In the genomic region with DNA sequence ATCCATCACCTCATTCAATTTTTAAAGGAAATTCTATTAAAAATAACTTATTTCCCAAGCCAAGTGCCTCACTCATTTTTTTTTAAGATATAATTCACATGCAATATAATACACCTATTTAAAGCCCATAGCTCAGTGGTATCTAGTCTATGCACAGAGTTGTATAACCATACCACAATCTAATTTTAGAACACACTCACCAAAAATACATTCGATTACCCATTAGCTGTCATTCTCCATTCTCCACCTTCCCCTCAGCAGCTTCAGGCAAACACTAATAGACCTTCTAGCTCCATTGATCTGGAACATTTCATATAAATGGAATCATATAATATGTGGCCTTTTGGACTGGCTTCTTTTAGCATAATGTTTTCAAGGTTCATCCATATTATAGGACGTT, we compare ENCODE assay signal across 19 cellular contexts. TPM values are rescaled to one million over a fixed set of nuclear protein-coding genes. Genes with fewer than 3 reads are reported as not detected.
DNase-seq lines count a peak whose midpoint lies in the region; ATAC-seq, FAIRE-seq and TF ChIP-seq lines count a peak whose summit lies in the region.
"Had no signal": no experiment of that assay in that cellular context is flagged by ENCODE, and none has a peak within 500 bp of the region (broad histone marks: within the 10 kb centered on the region; RNA-seq: fewer than 3 reads in every experiment).

No MANE protein-coding gene starts in this region.

- no peak overlapping the region for H4K5ac ChIP-seq in H9 (ENCODE audit: insufficient read length, low read depth, low read length)

- no peak overlapping the region for H3T11ph ChIP-seq in H9 (ENCODE audit: low read length)

- intact Hi-C loops in mammary epithelial cell (cut with micrococcal nuclease) (no loop called here), breast epithelium (cut with DNase I; ENCODE audit: low total_unique reads) (no loop called here), activated B cell treated with CpG ODN at 0.5 μM for 24 hours (cut with micrococcal nuclease) (no loop called here), Right ventricle myocardium inferior (cut with DNase I) (no loop called here)

- H3K4me1 ChIP-seq in mammary epithelial cell (ENCODE audit: insufficient read depth, low read length) (peaks cover 27% of the 10 kb centered on the region), breast epithelium (peaks cover 0 to under 1% of the 10 kb centered on the region in 2 donors), H9 (ENCODE audit: insufficient read depth, low read length) (peaks cover 2% of the 10 kb centered on the region; the same call in 1 of the 2 replicates)

- no peak overlapping the region for H4K91ac ChIP-seq in H9 (ENCODE audit: insufficient read length, low read depth, low read length)

- BruUV-seq in mammary epithelial cell (replicated peaks; lab: Mats Ljungman, UMichigan) = no TSS peak

- no peak overlapping the region for H2BK12ac ChIP-seq in H9 (ENCODE audit: insufficient read length, low read depth, low read length)

- no peaks in the 10 kb centered on the region for H3K23me2 ChIP-seq in H9 (ENCODE audit: insufficient read length, low read depth, low read length, poor library complexity, severe bottlenecking)

- no peak for DNase-seq in mammary epithelial cell
- no peak for DNase-seq in breast epithelium (ENCODE audit: low spot score in 2 of 2)
- DNase-seq in activated B cell treated with CpG ODN at 0.5 μM for 24 hours = no peak
- no peak for DNase-seq in Right ventricle myocardium inferior (ENCODE audit: missing footprints)
- DNase-seq in D721Med (ENCODE audit: insufficient read length, low spot score) = no peak
- DNase-seq in natural killer cell treated with Interleukin-12 subunit alpha and Interleukin-12 subunit beta and Interleukin-15 and Interleukin-18, amount 100 ng/mL, for 72 hours (ENCODE audit: low spot score) = no peak
- no peak for DNase-seq in H9
- DNase-seq: CD4-positive, alpha-beta memory T cell; DMS79; MV-4-11; NCI-H1436; NCI-H2029 treated with DMSO at 0.1 percent for 48 hours; NCI-H748 treated with DMSO at 0.1 percent for 48 hours; PC-3 had no signal

- peaks cover 6% of the 10 kb centered on the region for H3K9me3 Mint-ChIP-seq in activated B cell treated with CpG ODN at 0.5 μM for 24 hours
- H3K9me3 Mint-ChIP-seq in natural killer cell treated with Interleukin-12 subunit alpha and Interleukin-12 subunit beta and Interleukin-15 and Interleukin-18, amount 100 ng/mL, for 72 hours = peaks cover 4% of the 10 kb centered on the region
- H3K9me3 Mint-ChIP-seq in H9 = peaks cover 4 to 6% of the 10 kb centered on the region in 2 experiments; a peak in 3 of 5 replicates

- no peaks in the 10 kb centered on the region for H3K27me3 ChIP-seq in mammary epithelial cell (ENCODE audit: insufficient read depth, low read length)
- no peaks in the 10 kb centered on the region for H3K27me3 ChIP-seq in breast epithelium
- H3K27me3 ChIP-seq in H9 (ENCODE audit: insufficient read depth, low read length) = no peaks in the 10 kb centered on the region
- H3K27me3 ChIP-seq: SJSA1 had no signal

- H3K9me3 ChIP-seq in mammary epithelial cell (replicated peaks; ENCODE audit: insufficient read depth, low read length) (no peaks in the 10 kb centered on the region), breast epithelium (no peaks in the 10 kb centered on the region), H9 (ENCODE audit: control insufficient read depth, low read depth, low read length) (no peaks in the 10 kb centered on the region)
- H3K9me3 ChIP-seq: SJSA1 had no signal

- H4K8ac ChIP-seq in H9 (replicated peaks; ENCODE audit: insufficient read length, low read depth, low read length) = no peak overlapping the region

- no peak overlapping the region for H3K14ac ChIP-seq in H9 (ENCODE audit: insufficient read depth, low read length)

- TF ChIP-seq CTCF in mammary epithelial cell (conservative IDR thresholded peaks at IDR 0.05 in 1 of 2, IDR thresholded peaks at IDR 0.05 in 1 of 2; ENCODE audit: extremely low read depth in 1 of 2, insufficient read depth in 1 of 2, low read depth in 1 of 2, low read length in 2 of 2) = no peak
- TF ChIP-seq CTCF in breast epithelium (IDR thresholded peaks at IDR 0.05) = no peak
- TF ChIP-seq CTCF in activated B cell treated with CpG ODN at 0.5 μM for 24 hours (IDR thresholded peaks at IDR 0.05) = no peak
- no peak for TF ChIP-seq CTCF in D721Med (IDR thresholded peaks at IDR 0.05; ENCODE audit: insufficient read depth, missing control alignments)
- no peak for TF ChIP-seq CTCF in H9 (conservative IDR thresholded peaks at IDR 0.05)

- CTCF ChIA-PET in mammary epithelial cell (lab: Charles Lee; ENCODE audit: low non-redundant PET) = no interaction called here
- CTCF ChIA-PET in activated B cell treated with CpG ODN at 0.5 μM for 24 hours (lab: Charles Lee) = no interaction called here

- H2BK20ac ChIP-seq in H9 (ENCODE audit: low read depth, low read length, poor library complexity, severe bottlenecking) = no peak overlapping the region

- no peak overlapping the region for H2BK120ac ChIP-seq in H9 (ENCODE audit: low read depth, low read length, poor library complexity, severe bottlenecking)

- no peak overlapping the region for H3K4ac ChIP-seq in H9 (ENCODE audit: low read depth, low read length)

- TF ChIP-seq POLR2A in breast epithelium (IDR thresholded peaks at IDR 0.05) = no peak

- peak overlapping the region; percentile 61 for H3K4me2 ChIP-seq in mammary epithelial cell (ENCODE audit: insufficient read depth, low read depth, low read length)
- no peak overlapping the region for H3K4me2 ChIP-seq in H9 (ENCODE audit: insufficient read depth, insufficient read length, low read length)

- H3K27ac ChIP-seq in mammary epithelial cell (ENCODE audit: insufficient read depth, low read depth, low read length) (peak overlapping the region; percentile 40), breast epithelium (peak overlapping the region in 1 of 2 donors; percentile 17), H9 (ENCODE audit: insufficient read length, low read depth, low read length) (no peak overlapping the region)
- H3K27ac ChIP-seq: 22Rv1, SJSA1 had no signal

- no peaks in the 10 kb centered on the region for H3K36me3 ChIP-seq in mammary epithelial cell (ENCODE audit: insufficient read depth, low read length)
- H3K36me3 ChIP-seq in breast epithelium = no peaks in the 10 kb centered on the region
- H3K36me3 ChIP-seq: SJSA1 had no signal

- no peaks in the 10 kb centered on the region for H3K79me1 ChIP-seq in H9 (ENCODE audit: insufficient read depth, low read depth, low read length, poor library complexity, severe bottlenecking)

- no peak for FAIRE-seq in D721Med (lab: Jason Lieb, UNC)

- H4K20me1 ChIP-seq in mammary epithelial cell (ENCODE audit: insufficient read depth, low read length) (no peaks in the 10 kb centered on the region), H9 (ENCODE audit: control insufficient read depth, insufficient read depth, insufficient read length) (no peaks in the 10 kb centered on the region)

- H3K56ac ChIP-seq in H9 (ENCODE audit: insufficient read length, low read depth, low read length) = no peak overlapping the region

- no peak overlapping the region for H3K23ac ChIP-seq in H9 (ENCODE audit: insufficient read length, low read depth, low read length)

- H3K4me3 Mint-ChIP-seq in activated B cell treated with CpG ODN at 0.5 μM for 24 hours = no peak overlapping the region
- no peak overlapping the region for H3K4me3 Mint-ChIP-seq in natural killer cell treated with Interleukin-12 subunit alpha and Interleukin-12 subunit beta and Interleukin-15 and Interleukin-18, amount 100 ng/mL, for 72 hours
- no peak overlapping the region for H3K4me3 Mint-ChIP-seq in H9
- H3K4me3 Mint-ChIP-seq: B cell; CD4-positive, alpha-beta memory T cell had no signal

- H3K27me3 Mint-ChIP-seq in activated B cell treated with CpG ODN at 0.5 μM for 24 hours (no peaks in the 10 kb centered on the region), H9 (ENCODE audit: low read depth) (no peaks in the 10 kb centered on the region; the same call in 1 of the 2 replicates)
- H3K27me3 Mint-ChIP-seq in natural killer cell treated with Interleukin-12 subunit alpha and Interleukin-12 subunit beta and Interleukin-15 and Interleukin-18, amount 100 ng/mL, for 72 hours = peaks cover 16 to 37% of the 10 kb centered on the region in 2 donors
- H3K27me3 Mint-ChIP-seq: B cell had no signal

- H3K4me3 ChIP-seq in mammary epithelial cell (replicated peaks in 1 of 3; ENCODE audit: insufficient read depth in 1 of 3, low read depth in 2 of 3, low read length in 3 of 3) = no peak overlapping the region
- H3K4me3 ChIP-seq in breast epithelium = no peak overlapping the region
- H3K4me3 ChIP-seq: SJSA1 had no signal

- H3K9ac ChIP-seq in mammary epithelial cell (ENCODE audit: insufficient read depth, low read length) (no peak overlapping the region), H9 (ENCODE audit: extremely low read depth, insufficient read length, low read length) (no peak overlapping the region)

- no peak overlapping the region for H2BK5ac ChIP-seq in H9 (ENCODE audit: insufficient read length, low read length)

- in situ Hi-C loops in mammary epithelial cell (cut with MboI; ENCODE audit: low sequenced_read_pairs in 2 of 2) = loop anchor here in 1 of 2 donors (25.0 kb wide), 1 partner anchor 242 kb away; a partner anchor contains a TSS

- 40% methylated on average over 2 of the region's 2 CpGs for WGBS in mammary epithelial cell (ENCODE audit: low coverage, missing lambda C conversion rate)
- 100% methylated on average over 1 of the region's 2 CpGs for WGBS in H9 (ENCODE audit: extremely low coverage, insufficient read length, low lambda C conversion rate)

- H3K79me2 ChIP-seq in mammary epithelial cell (ENCODE audit: insufficient read depth, low read length) (peaks cover 24% of the 10 kb centered on the region), H9 (ENCODE audit: insufficient read depth, low read length) (no peaks in the 10 kb centered on the region)

- POLR2A ChIA-PET in activated B cell treated with CpG ODN at 0.5 μM for 24 hours (lab: Charles Lee) = no interaction called here

- H3K18ac ChIP-seq in H9 (ENCODE audit: insufficient read length, low read depth, low read length) = no peak overlapping the region

- H3K27ac Mint-ChIP-seq in activated B cell treated with CpG ODN at 0.5 μM for 24 hours = peak overlapping the region; percentile 46
- no peak overlapping the region for H3K27ac Mint-ChIP-seq in natural killer cell treated with Interleukin-12 subunit alpha and Interleukin-12 subunit beta and Interleukin-15 and Interleukin-18, amount 100 ng/mL, for 72 hours
- H3K27ac Mint-ChIP-seq in H9 = no peak overlapping the region
- H3K27ac Mint-ChIP-seq: B cell; CD4-positive, alpha-beta memory T cell had no signal

- dilution Hi-C loops in mammary epithelial cell (cut with HindIII; ENCODE audit: low sequenced_read_pairs) = no loop called here

- H2AK5ac ChIP-seq in H9 (ENCODE audit: insufficient read length, low read length) = no peak overlapping the region

- ATAC-seq in HG03060 (IDR thresholded peaks at IDR 0.05; ENCODE audit: low read depth, unreplicated experiment) (peak; percentile 31), activated B cell treated with CpG ODN at 0.5 μM for 24 hours (ENCODE audit: low read depth) (no peak), Right ventricle myocardium inferior (no peak)
- no peak for ATAC-seq in natural killer cell treated with Interleukin-12 subunit alpha and Interleukin-12 subunit beta and Interleukin-15 and Interleukin-18, amount 100 ng/mL, for 72 hours
- ATAC-seq: HCT116, PC-3 had no signal

- peaks cover 42% of the 10 kb centered on the region for H3K4me1 Mint-ChIP-seq in activated B cell treated with CpG ODN at 0.5 μM for 24 hours
- H3K4me1 Mint-ChIP-seq in natural killer cell treated with Interleukin-12 subunit alpha and Interleukin-12 subunit beta and Interleukin-15 and Interleukin-18, amount 100 ng/mL, for 72 hours (ENCODE audit: low read depth in 2 of 2) = peaks cover 28 to 29% of the 10 kb centered on the region in 2 donors
- peaks cover 21 to 30% of the 10 kb centered on the region in 2 experiments for H3K4me1 Mint-ChIP-seq in H9

- no peak overlapping the region for H2BK15ac ChIP-seq in H9 (ENCODE audit: low read depth, low read length)

- peaks cover 3% of the 10 kb centered on the region for H3K36me3 Mint-ChIP-seq in activated B cell treated with CpG ODN at 0.5 μM for 24 hours (ENCODE audit: low read depth)
- peaks cover 4% of the 10 kb centered on the region for H3K36me3 Mint-ChIP-seq in natural killer cell treated with Interleukin-12 subunit alpha and Interleukin-12 subunit beta and Interleukin-15 and Interleukin-18, amount 100 ng/mL, for 72 hours
- H3K36me3 Mint-ChIP-seq in H9 (ENCODE audit: insufficient read depth in 1 of 3, low read depth in 3 of 3) = no peaks in the 10 kb centered on the region; a peak in 2 of 7 replicates
- H3K36me3 Mint-ChIP-seq: CD4-positive, alpha-beta memory T cell had no signal

- H2AFZ ChIP-seq in mammary epithelial cell (ENCODE audit: low read depth, low read length) (peak overlapping the region; percentile 84), H9 (ENCODE audit: low read length) (no peak overlapping the region)

RNA-seq across cellular contexts. Expression of a gene that starts 49.5 kb away (rescaled TPM):
- total RNA-seq in mammary epithelial cell (10 to 100 TPM; 12.2 to 64.3 TPM), breast epithelium (10 to 100 TPM; 23.7 to 73.6 (median 48.5) TPM), activated B cell treated with CpG ODN at 0.5 μM for 24 hours (23.4 and 23.9 TPM in 2 replicates), Right ventricle myocardium inferior (7.6 TPM), H9 (2021) (7.6 and 8.4 TPM in 2 replicates)
- 12.0 TPM for polyA plus RNA-seq in mammary epithelial cell
- polyA minus RNA-seq in mammary epithelial cell = 45.1 TPM
- 1 to 10 TPM; 2.6 to 3.5 TPM for total RNA-seq in natural killer cell treated with Interleukin-12 subunit alpha and Interleukin-12 subunit beta and Interleukin-15 and Interleukin-18, amount 100 ng/mL, for 72 hours
